Comparison of ENCODE assay signal across 1 cellular context in genomic region chr21:27953328-27954045, GRCh38.
TF ChIP-seq lines count a peak whose summit lies in the region.

No MANE protein-coding gene starts in this region.

TF ChIP-seq in SK-N-SH treated with all-trans-retinoic acid at 6 μM for 48 hours, 23 proteins besides CTCF, POLR2A, EP300 and RAD21 (continued from another document):
- no peak for TF ChIP-seq POU6F1 (CRISPR knock-in tag; IDR thresholded peaks at IDR 0.05; ENCODE audit: borderline replicate concordance, low read depth)
